ENCODE assay signal across 17 cellular contexts in the genomic region with DNA sequence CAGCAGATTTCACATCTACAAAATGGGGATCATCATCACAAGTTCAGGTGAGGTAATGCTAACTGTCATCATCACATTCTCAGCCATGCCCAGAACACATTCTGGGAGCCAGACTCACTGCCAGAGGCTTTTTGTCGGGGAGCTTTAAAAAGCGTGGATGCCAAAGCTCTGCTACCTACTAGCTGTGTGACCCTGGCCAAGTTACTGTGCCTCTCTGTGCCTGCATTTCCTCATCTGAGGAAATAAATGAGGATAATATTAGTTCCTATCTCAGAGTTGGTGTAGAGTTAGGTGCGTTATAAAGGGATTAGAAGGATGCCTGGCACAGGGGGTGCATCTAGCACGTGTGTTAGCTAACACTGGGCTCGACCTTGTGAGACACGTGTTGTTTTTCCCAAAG. TPM values are rescaled to one million over a fixed set of nuclear protein-coding genes. Genes with fewer than 3 reads are reported as not detected.
"Had no signal": no experiment of that assay in that cellular context is flagged by ENCODE, and none has a peak within 500 bp of the region (broad histone marks: within the 10 kb centered on the region; RNA-seq: fewer than 3 reads in every experiment).

No MANE protein-coding gene starts in this region.

- H3K9me3 ChIP-seq: heart left ventricle, psoas muscle, upper lobe of left lung had no signal

- H3K4me3 ChIP-seq: heart left ventricle, psoas muscle, smooth muscle cell, upper lobe of left lung had no signal

- H3K36me3 ChIP-seq: heart left ventricle, upper lobe of left lung had no signal

- H3K4me1 ChIP-seq: psoas muscle had no signal

- H3K27me3 Mint-ChIP-seq: activated CD4-positive, alpha-beta memory T cell treated with anti-CD3 and anti-CD28 coated beads for 36 hours had no signal

- H3K36me3 Mint-ChIP-seq: immature natural killer cell had no signal

- H3K9me3 Mint-ChIP-seq: activated CD4-positive, alpha-beta memory T cell treated with anti-CD3 and anti-CD28 coated beads for 36 hours; activated T-cell treated with anti-CD3 and anti-CD28 coated beads, Interleukin-2, amount 50 U/mL, for 4 hours; dendritic cell treated with granulocyte-macrophage colony-stimulating factor and Interleukin-4, amounts not matched to agents 40 ng/mL and 50 ng/mL, for 4 days; effector memory CD8-positive, alpha-beta T cell; nephron progenitor cell; stimulated activated naive CD8-positive, alpha-beta T cell treated with anti-CD3 and anti-CD28 coated beads, Interleukin-15, Interleukin-2, amounts not matched to agents 100 ng/mL and 50 ng/mL, for 24 hours had no signal

- H3K27me3 ChIP-seq: heart left ventricle, upper lobe of left lung had no signal

- H3K27ac Mint-ChIP-seq: activated CD4-positive, alpha-beta memory T cell treated with anti-CD3 and anti-CD28 coated beads for 36 hours; dendritic cell treated with granulocyte-macrophage colony-stimulating factor and Interleukin-4, amounts not matched to agents 40 ng/mL and 50 ng/mL, for 4 days; nephron progenitor cell; stimulated activated naive CD8-positive, alpha-beta T cell treated with anti-CD3 and anti-CD28 coated beads, Interleukin-15, Interleukin-2, amounts not matched to agents 100 ng/mL and 50 ng/mL, for 24 hours had no signal

- ATAC-seq: activated CD4-positive, CD25-positive, alpha-beta regulatory T cell treated with anti-CD3 and anti-CD28 coated beads, Interleukin-2, amount 50 U/mL, for 24 hours; heart left ventricle; psoas muscle had no signal

- H3K27ac ChIP-seq: epithelial cell of prostate, heart left ventricle, psoas muscle, upper lobe of left lung had no signal

- DNase-seq: activated T-cell treated with anti-CD3 and anti-CD28 coated beads, Interleukin-2, amount 50 U/mL, for 4 hours; foreskin melanocyte; mesendoderm; nephron progenitor cell; T1000; upper lobe of left lung had no signal

- H3K4me2 ChIP-seq: smooth muscle cell had no signal

- H3K4me3 Mint-ChIP-seq: activated CD4-positive, alpha-beta memory T cell treated with anti-CD3 and anti-CD28 coated beads for 36 hours; dendritic cell treated with granulocyte-macrophage colony-stimulating factor and Interleukin-4, amounts not matched to agents 40 ng/mL and 50 ng/mL, for 4 days; nephron progenitor cell; stimulated activated naive CD8-positive, alpha-beta T cell treated with anti-CD3 and anti-CD28 coated beads, Interleukin-15, Interleukin-2, amounts not matched to agents 100 ng/mL and 50 ng/mL, for 24 hours had no signal

RNA-seq across cellular contexts. Expression of a gene that starts 25.0 kb away (rescaled TPM):
- total RNA-seq: activated CD4-positive, alpha-beta memory T cell treated with anti-CD3 and anti-CD28 coated beads for 36 hours; bronchial epithelial cell had no signal
